11 cellular contexts compared by ENCODE assay signal in genomic region chr10:43421519-43421918, GRCh38. TPM values are rescaled to one million over a fixed set of nuclear protein-coding genes. Genes with fewer than 3 reads are reported as not detected.
DNase-seq lines count a peak whose midpoint lies in the region; ATAC-seq and TF ChIP-seq lines count a peak whose summit lies in the region.
"Had no signal": no experiment of that assay in that cellular context is flagged by ENCODE, and none has a peak within 500 bp of the region (broad histone marks: within the 10 kb centered on the region; RNA-seq: fewer than 3 reads in every experiment).

No MANE protein-coding gene starts in this region.

- TF ChIP-seq CTCF in left lung (IDR thresholded peaks at IDR 0.05) (no peak), suprapubic skin (IDR thresholded peaks at IDR 0.05) (no peak)

- H3K27me3 Mint-ChIP-seq in activated CD8-positive, alpha-beta memory T cell treated with anti-CD3 and anti-CD28 coated beads, Interleukin-2, amount 10 ng/mL, durations not matched to agents 7 days and 5 days, result no peaks in the 10 kb centered on the region
- H3K27me3 Mint-ChIP-seq in activated CD8-positive, alpha-beta T cell treated with anti-CD3 and anti-CD28 coated beads, Interleukin-2, amount 10 ng/mL, durations not matched to agents 7 days and 5 days (ENCODE audit: low read depth), result no peaks in the 10 kb centered on the region

- no peak for ATAC-seq in activated CD8-positive, alpha-beta memory T cell treated with anti-CD3 and anti-CD28 coated beads, Interleukin-2, amount 10 ng/mL, durations not matched to agents 7 days and 5 days
- no peak for ATAC-seq in activated CD8-positive, alpha-beta T cell treated with anti-CD3 and anti-CD28 coated beads, Interleukin-2, amount 10 ng/mL, durations not matched to agents 7 days and 5 days
- ATAC-seq in left lung, result no peak
- no peak for ATAC-seq in HG03280 (IDR thresholded peaks at IDR 0.05; ENCODE audit: unreplicated experiment)
- ATAC-seq in GM21723 (IDR thresholded peaks at IDR 0.05; ENCODE audit: unreplicated experiment), result no peak

- intact Hi-C loops in left lung (cut with DNase I), result no loop called here

- 81% methylated on average over 6 of the region's 6 CpGs for WGBS in suprapubic skin

- no peaks in the 10 kb centered on the region for H3K27me3 ChIP-seq in left lung
- H3K27me3 ChIP-seq in suprapubic skin, result no peaks in the 10 kb centered on the region

- no peaks in the 10 kb centered on the region for H3K9me3 Mint-ChIP-seq in activated CD8-positive, alpha-beta memory T cell treated with anti-CD3 and anti-CD28 coated beads, Interleukin-2, amount 10 ng/mL, durations not matched to agents 7 days and 5 days (ENCODE audit: low read depth)
- peaks cover 5% of the 10 kb centered on the region for H3K9me3 Mint-ChIP-seq in activated CD8-positive, alpha-beta T cell treated with anti-CD3 and anti-CD28 coated beads, Interleukin-2, amount 10 ng/mL, durations not matched to agents 7 days and 5 days (ENCODE audit: insufficient read depth)

- TF ChIP-seq POLR2A in suprapubic skin (IDR thresholded peaks at IDR 0.05), result no peak

- no peak for DNase-seq in activated CD8-positive, alpha-beta memory T cell treated with anti-CD3 and anti-CD28 coated beads, Interleukin-2, amount 10 ng/mL, durations not matched to agents 7 days and 5 days
- DNase-seq in activated CD8-positive, alpha-beta memory T cell treated with anti-CD3 and anti-CD28 coated beads for 24 hours, result no peak
- no peak for DNase-seq in activated CD8-positive, alpha-beta T cell treated with anti-CD3 and anti-CD28 coated beads, Interleukin-2, amount 10 ng/mL, durations not matched to agents 7 days and 5 days
- DNase-seq in left lung (no peak), suprapubic skin (ENCODE audit: low spot score in 2 of 2) (no peak)
- DNase-seq in stimulated activated CD4-positive, alpha-beta T cell treated with anti-CD3 and anti-CD28 coated beads, Interleukin-2, amount 100 ng/mL, for 24 hours, result no peak
- DNase-seq: amniotic stem cell, NCI-H1048, SHP77 treated with DMSO at 0.1 percent for 48 hours had no signal

- H3K36me3 ChIP-seq in left lung, result no peaks in the 10 kb centered on the region
- no peaks in the 10 kb centered on the region for H3K36me3 ChIP-seq in suprapubic skin

- peak overlapping the region; percentile 64 for H3K27ac Mint-ChIP-seq in activated CD8-positive, alpha-beta memory T cell treated with anti-CD3 and anti-CD28 coated beads, Interleukin-2, amount 10 ng/mL, durations not matched to agents 7 days and 5 days
- H3K27ac Mint-ChIP-seq in activated CD8-positive, alpha-beta T cell treated with anti-CD3 and anti-CD28 coated beads, Interleukin-2, amount 10 ng/mL, durations not matched to agents 7 days and 5 days, result peak overlapping the region; percentile 9

- H3K9me3 ChIP-seq in left lung (no peaks in the 10 kb centered on the region), suprapubic skin (no peaks in the 10 kb centered on the region)

- H3K4me3 ChIP-seq in left lung, result peak overlapping the region in 1 of 2 donors; percentile 56
- no peak overlapping the region for H3K4me3 ChIP-seq in suprapubic skin

- peak overlapping the region; percentile 85 for H3K4me3 Mint-ChIP-seq in activated CD8-positive, alpha-beta memory T cell treated with anti-CD3 and anti-CD28 coated beads, Interleukin-2, amount 10 ng/mL, durations not matched to agents 7 days and 5 days
- peak overlapping the region; percentile 32 for H3K4me3 Mint-ChIP-seq in activated CD8-positive, alpha-beta T cell treated with anti-CD3 and anti-CD28 coated beads, Interleukin-2, amount 10 ng/mL, durations not matched to agents 7 days and 5 days

- H3K4me1 Mint-ChIP-seq in activated CD8-positive, alpha-beta memory T cell treated with anti-CD3 and anti-CD28 coated beads, Interleukin-2, amount 10 ng/mL, durations not matched to agents 7 days and 5 days, result peaks cover 49% of the 10 kb centered on the region
- H3K4me1 Mint-ChIP-seq in activated CD8-positive, alpha-beta T cell treated with anti-CD3 and anti-CD28 coated beads, Interleukin-2, amount 10 ng/mL, durations not matched to agents 7 days and 5 days (ENCODE audit: low read depth), result peaks cover 53% of the 10 kb centered on the region

- H3K36me3 Mint-ChIP-seq in activated CD8-positive, alpha-beta memory T cell treated with anti-CD3 and anti-CD28 coated beads, Interleukin-2, amount 10 ng/mL, durations not matched to agents 7 days and 5 days, result peaks cover 4% of the 10 kb centered on the region
- no peaks in the 10 kb centered on the region for H3K36me3 Mint-ChIP-seq in activated CD8-positive, alpha-beta T cell treated with anti-CD3 and anti-CD28 coated beads, Interleukin-2, amount 10 ng/mL, durations not matched to agents 7 days and 5 days (ENCODE audit: low read depth)

- H3K4me1 ChIP-seq in left lung (peaks cover 0 to 41% of the 10 kb centered on the region in 2 donors), suprapubic skin (peaks cover 14% of the 10 kb centered on the region)

- no peak for TF ChIP-seq EP300 in suprapubic skin (IDR thresholded peaks at IDR 0.05)

- peak overlapping the region; percentile 99 to 100 for H3K27ac ChIP-seq in left lung
- H3K27ac ChIP-seq in suprapubic skin, result peak overlapping the region; percentile 95

- POLR2A ChIA-PET in activated CD8-positive, alpha-beta T cell treated with anti-CD3 and anti-CD28 coated beads, Interleukin-2, amount 10 ng/mL, durations not matched to agents 7 days and 5 days (lab: Charles Lee), result interaction anchor here (0.6 to 1.0 kb wide), 2 partner anchors 14 to 15 kb away, joined by 3 read pairs; partner anchors contain the start of gene ZNF487

- CTCF ChIA-PET in activated CD8-positive, alpha-beta memory T cell treated with anti-CD3 and anti-CD28 coated beads, Interleukin-2, amount 10 ng/mL, durations not matched to agents 7 days and 5 days (lab: Charles Lee), result interaction anchor here (1.4 kb wide), 1 partner anchor 30 kb away, joined by 3 read pairs; no protein-coding TSS in a partner anchor
- CTCF ChIA-PET in activated CD8-positive, alpha-beta T cell treated with anti-CD3 and anti-CD28 coated beads, Interleukin-2, amount 10 ng/mL, durations not matched to agents 7 days and 5 days (lab: Charles Lee), result no interaction called here

RNA-seq across cellular contexts. Expression of gene HNRNPF, which starts 12.5 kb away (rescaled TPM):
- total RNA-seq in activated CD8-positive, alpha-beta memory T cell treated with anti-CD3 and anti-CD28 coated beads, Interleukin-2, amount 10 ng/mL, durations not matched to agents 7 days and 5 days, result 100 to 1,000 TPM; 446 to 512 TPM
- 100 to 1,000 TPM; 512 to 515 TPM for total RNA-seq in activated CD8-positive, alpha-beta T cell treated with anti-CD3 and anti-CD28 coated beads, Interleukin-2, amount 10 ng/mL, durations not matched to agents 7 days and 5 days
- total RNA-seq in left lung, result 100 to 1,000 TPM; 161 to 230 TPM
- 100 to 1,000 TPM; 180 to 248 (median 217) TPM for total RNA-seq in suprapubic skin

RNA-seq across cellular contexts. Expression of gene ZNF487, which starts 15.4 kb away (rescaled TPM):
- 1 to 10 TPM; 1.9 to 2.7 TPM for total RNA-seq in activated CD8-positive, alpha-beta memory T cell treated with anti-CD3 and anti-CD28 coated beads, Interleukin-2, amount 10 ng/mL, durations not matched to agents 7 days and 5 days
- 1 to 10 TPM; 4.8 to 5.2 TPM for total RNA-seq in activated CD8-positive, alpha-beta T cell treated with anti-CD3 and anti-CD28 coated beads, Interleukin-2, amount 10 ng/mL, durations not matched to agents 7 days and 5 days
- total RNA-seq in left lung (1 to 10 TPM; 4.4 to 4.7 TPM), suprapubic skin (10 to 100 TPM in 2 of 4 donors, 1 to 10 TPM in 2; 6.5 to 16.0 (median 10.8) TPM)

RNA-seq across cellular contexts. Expression of gene FXYD4, which starts 50.1 kb away (rescaled TPM):
- under 1 TPM in 1 of 2 experiments, not detected in 1; 0.37 TPM for total RNA-seq in activated CD8-positive, alpha-beta memory T cell treated with anti-CD3 and anti-CD28 coated beads, Interleukin-2, amount 10 ng/mL, durations not matched to agents 7 days and 5 days
- not detected for total RNA-seq in activated CD8-positive, alpha-beta T cell treated with anti-CD3 and anti-CD28 coated beads, Interleukin-2, amount 10 ng/mL, durations not matched to agents 7 days and 5 days
- total RNA-seq in left lung (1 to 10 TPM; 1.0 to 6.0 TPM), suprapubic skin (not detected)
